Comparison of ENCODE assay signal across 8 cellular contexts in the genomic region with DNA sequence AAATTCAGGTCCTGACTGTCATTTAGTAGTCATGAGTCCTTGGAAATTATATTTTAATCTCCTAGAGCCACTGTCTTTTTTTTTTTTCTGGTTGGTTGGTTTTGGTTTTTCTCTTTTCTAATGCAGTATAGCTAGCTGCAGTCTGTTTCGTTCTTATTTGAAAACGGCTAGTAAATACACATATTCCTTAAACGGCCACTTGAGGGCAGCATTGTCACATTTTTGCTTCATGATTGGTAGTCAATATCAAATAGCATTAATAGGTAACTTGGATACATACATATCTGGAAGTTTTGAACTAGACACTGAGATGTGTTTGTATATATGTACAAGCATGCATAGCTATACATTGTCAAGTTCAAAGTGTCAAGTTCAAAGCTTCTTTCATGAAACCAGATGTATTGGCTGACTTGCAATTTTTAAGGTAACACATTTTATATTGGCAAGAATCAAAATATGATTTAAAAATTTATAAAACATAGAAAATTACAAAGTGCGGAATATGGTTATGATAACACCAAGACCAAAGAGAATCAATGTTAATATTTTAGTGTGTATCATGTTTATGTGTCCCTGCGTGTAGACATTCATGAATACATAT. TPM values are rescaled to one million over a fixed set of nuclear protein-coding genes. Genes with fewer than 3 reads are reported as not detected.
DNase-seq lines count a peak whose midpoint lies in the region; ATAC-seq and TF ChIP-seq lines count a peak whose summit lies in the region.

No MANE protein-coding gene starts in this region.

- no peak for ATAC-seq in HG03342 (IDR thresholded peaks at IDR 0.05; ENCODE audit: unreplicated experiment)

- no peaks in the 10 kb centered on the region for H3K4me1 ChIP-seq in breast epithelium

- peak overlapping the region in 1 of 3 donors; percentile 4 for H3K4me3 ChIP-seq in breast epithelium
- H3K4me3 ChIP-seq in lower leg skin (ENCODE audit: low read depth, poor library complexity, severe bottlenecking), result no peak overlapping the region

- H3K9me3 ChIP-seq in breast epithelium, result no peaks in the 10 kb centered on the region

- intact Hi-C loops in breast epithelium (cut with DNase I; ENCODE audit: low total_unique reads) (no loop called here), lower leg skin (cut with DNase I; ENCODE audit: low total_unique reads) (no loop called here)

- no peaks in the 10 kb centered on the region for H3K36me3 ChIP-seq in breast epithelium

- H3K27me3 ChIP-seq in breast epithelium, result no peaks in the 10 kb centered on the region

- H3K27ac ChIP-seq in breast epithelium, result no peak overlapping the region

- no peak for TF ChIP-seq POLR2A in breast epithelium (IDR thresholded peaks at IDR 0.05)
- TF ChIP-seq POLR2A in lower leg skin (IDR thresholded peaks at IDR 0.05), result no peak

- peak; percentile 35 to 63 (median 60) for TF ChIP-seq CTCF in breast epithelium (IDR thresholded peaks at IDR 0.05)
- no peak for TF ChIP-seq CTCF in lower leg skin (IDR thresholded peaks at IDR 0.05)

- 20 to 25% methylated on average over 5 of the region's 5 CpGs for WGBS in lower leg skin, 2 donors

- DNase-seq in activated CD4-positive, alpha-beta T cell treated with anti-CD3 and anti-CD28 coated beads for 24 hours (ENCODE audit: low read depth in 2 of 2), result peak; percentile 9 to 51
- DNase-seq in activated CD4-positive, alpha-beta T cell treated with anti-CD3 and anti-CD28 coated beads for 1 hour, result no peak
- DNase-seq in M059J (ENCODE audit: low read depth) (peak; percentile 55), SHP77 (lab: John Stamatoyannopoulos, UW) (peak; percentile 33 to 63), breast epithelium (ENCODE audit: low spot score in 2 of 2) (peak in 1 of 2 donors; percentile 30), lower leg skin (ENCODE audit: low spot score in 2 of 2) (peak; percentile 58 to 87)
- DNase-seq in stimulated activated naive CD4-positive, alpha-beta T cell treated with Interleukin-2 at 50 U/mL for 16 hours (lab: John Stamatoyannopoulos, UW), result peak; percentile 7

RNA-seq across cellular contexts. Expression of gene GABRA5, which starts 22.5 kb away (rescaled TPM):
- total RNA-seq in M059J (2014; rRNA removed; shearing (Covaris generic)), result 0.57 TPM in 1 of 2 replicates, not detected in the other
- not detected for total RNA-seq in breast epithelium
- total RNA-seq in lower leg skin, result not detected

Comparison
In these comparisons a context has a peak if more than half of its experiments do, and no peak if none do; other contexts are left out.
1. CTCF ChIP-seq: peak in breast epithelium (3 of 3); none in lower leg skin (0 of 3).